ENCODE assay signal across 18 cellular contexts in genomic region chr15:74418575-74419338, GRCh38.
A peak's percentile ranks its signal among the peaks of the same experiment; 100 is the strongest.
DNase-seq lines count a peak whose midpoint lies in the region; ATAC-seq and TF ChIP-seq lines count a peak whose summit lies in the region.
"Had no signal": no experiment of that assay in that cellular context is flagged by ENCODE, and none has a peak within 500 bp of the region (broad histone marks: within the 10 kb centered on the region; RNA-seq: fewer than 3 reads in every experiment).

No MANE protein-coding gene starts in this region.

- H3K79me2 ChIP-seq in parathyroid adenoma: peaks cover 6% of the 10 kb centered on the region

- peak; percentile 23 for TF ChIP-seq POLR2A in GM18951 (IDR thresholded peaks at IDR 0.05; ENCODE audit: extremely low read depth, insufficient read depth, insufficient read length)

- H3K4me2 ChIP-seq in parathyroid adenoma (ENCODE audit: low read length): no peak overlapping the region

- no peaks in the 10 kb centered on the region for H3K27me3 Mint-ChIP-seq in central memory CD8-positive, alpha-beta T cell

- H3K27ac Mint-ChIP-seq in central memory CD8-positive, alpha-beta T cell (ENCODE audit: low read depth): peak overlapping the region; percentile 72

- no peaks in the 10 kb centered on the region for H3K9me3 Mint-ChIP-seq in central memory CD8-positive, alpha-beta T cell

- H3K27me3 ChIP-seq in parathyroid adenoma (ENCODE audit: control insufficient read depth, insufficient read depth, low read length): no peaks in the 10 kb centered on the region
- H3K27me3 ChIP-seq: neutrophil, SJSA1 had no signal

- H3K36me3 Mint-ChIP-seq in central memory CD8-positive, alpha-beta T cell (ENCODE audit: insufficient read depth): peaks cover 10% of the 10 kb centered on the region

- H3K9me3 ChIP-seq in KOPT-K1 (ENCODE audit: insufficient read depth, low read length, poor library complexity, severe bottlenecking) (no peaks in the 10 kb centered on the region), parathyroid adenoma (ENCODE audit: control insufficient read depth, low read length) (no peaks in the 10 kb centered on the region)
- H3K9me3 ChIP-seq: HAP-1, neutrophil, SJSA1 had no signal

- peak overlapping the region; percentile 35 for H3K27ac ChIP-seq in KOPT-K1 (ENCODE audit: low read depth, low read length, poor library complexity, severe bottlenecking)
- peak overlapping the region; percentile 85 for H3K27ac ChIP-seq in parathyroid adenoma
- H3K27ac ChIP-seq: C4-2B, neutrophil had no signal

- ATAC-seq in central memory CD8-positive, alpha-beta T cell (replicated peaks; ENCODE audit: extremely low read depth, poor library complexity, severe bottlenecking): no peak
- ATAC-seq in HG02970 (IDR thresholded peaks at IDR 0.05; ENCODE audit: low FRiP score, unreplicated experiment): no peak
- ATAC-seq in HG02678 (IDR thresholded peaks at IDR 0.05; ENCODE audit: unreplicated experiment): no peak

- H3K9ac ChIP-seq in parathyroid adenoma: no peak overlapping the region

- no peak overlapping the region for H3K4me3 Mint-ChIP-seq in central memory CD8-positive, alpha-beta T cell

- H2AFZ ChIP-seq in parathyroid adenoma: no peak overlapping the region

- H3K36me3 ChIP-seq in KOPT-K1 (ENCODE audit: insufficient read depth, low read length) (peaks cover 60% of the 10 kb centered on the region), parathyroid adenoma (ENCODE audit: control insufficient read depth, insufficient read depth, low read length) (no peaks in the 10 kb centered on the region)
- H3K36me3 ChIP-seq: HAP-1, neutrophil had no signal

- H3K4me1 Mint-ChIP-seq in central memory CD8-positive, alpha-beta T cell: peaks cover 63% of the 10 kb centered on the region

- no peak for TF ChIP-seq CTCF in parathyroid adenoma (IDR thresholded peaks at IDR 0.05)

- no peak overlapping the region for H3K4me3 ChIP-seq in parathyroid adenoma (ENCODE audit: low read depth, low read length)
- H3K4me3 ChIP-seq: HAP-1, SJSA1 had no signal

- peaks cover 24% of the 10 kb centered on the region for H3K4me1 ChIP-seq in parathyroid adenoma
- H3K4me1 ChIP-seq: HAP-1 had no signal

- no peak for DNase-seq in central memory CD8-positive, alpha-beta T cell (ENCODE audit: low spot score in 2 of 2)
- DNase-seq in DMS 273 treated with DMSO at 0.1 percent for 48 hours (lab: John Stamatoyannopoulos, UW) (no peak), DMS53 treated with DMSO at 0.1 percent for 48 hours (lab: John Stamatoyannopoulos, UW; ENCODE audit: unreplicated experiment) (no peak)
- DNase-seq: activated naive CD4-positive, alpha-beta T cell treated with Interleukin-2 at 50 U/mL for 16 hours; DMS79 treated with DMSO at 0.1 percent for 48 hours; KG1; NCI-H1417; NCI-H2227 treated with DMSO at 0.1 percent for 48 hours; stimulated activated naive CD4-positive, alpha-beta T cell treated with Interleukin-2 at 50 U/mL for 16 hours had no signal

- in situ Hi-C loops in GM18951 (cut with MboI; ENCODE audit: low sequenced_read_pairs, unreplicated experiment): no loop called here
